Comparison of ENCODE assay signal across 8 cellular contexts in the genomic region with DNA sequence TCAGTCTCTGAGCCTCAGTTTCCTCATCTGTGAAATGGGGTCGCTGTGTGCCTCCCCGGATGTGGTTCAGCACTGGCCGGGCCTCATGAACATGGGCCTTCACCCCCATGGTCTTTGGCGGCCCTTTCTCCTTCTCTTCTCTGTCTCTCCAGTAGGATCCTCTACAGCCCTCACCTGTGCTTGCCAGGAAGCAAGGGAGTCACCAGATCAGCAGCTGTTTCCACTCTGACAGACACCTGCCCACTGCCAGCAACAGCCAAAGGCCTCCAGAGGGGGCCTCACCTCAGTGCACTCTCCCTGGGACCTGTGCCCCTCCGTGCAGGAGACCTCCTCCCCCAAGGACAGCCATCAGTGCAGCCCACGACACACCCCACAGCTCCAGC.
DNase-seq lines count a peak whose midpoint lies in the region; ATAC-seq and FAIRE-seq lines count a peak whose summit lies in the region.
"Had no signal": no experiment of that assay in that cellular context is flagged by ENCODE, and none has a peak within 500 bp of the region (broad histone marks: within the 10 kb centered on the region; RNA-seq: fewer than 3 reads in every experiment).

No MANE protein-coding gene starts in this region.

- H3K36me3 Mint-ChIP-seq in T-helper 2 cell treated with Interferon-gamma antibody and Interleukin-4, amounts not matched to agents 5 μg/mL and 100 μg/mL, for 36 hours (ENCODE audit: low read depth), result no peaks in the 10 kb centered on the region
- H3K36me3 Mint-ChIP-seq in naive thymus-derived CD8-positive, alpha-beta T cell, result no peaks in the 10 kb centered on the region

- H3K27me3 Mint-ChIP-seq in T-helper 2 cell treated with Interferon-gamma antibody and Interleukin-4, amounts not matched to agents 5 μg/mL and 100 μg/mL, for 36 hours (ENCODE audit: low read depth), result peaks cover 7% of the 10 kb centered on the region
- peaks cover 0 to 2% (median 0%) of the 10 kb centered on the region in 5 donors for H3K27me3 Mint-ChIP-seq in naive thymus-derived CD8-positive, alpha-beta T cell

- intact Hi-C loops in sciatic nerve (cut with DNase I), result no loop called here

- no peak for DNase-seq in T-helper 2 cell treated with Interferon-gamma antibody and Interleukin-4, amounts not matched to agents 5 μg/mL and 100 μg/mL, for 36 hours (ENCODE audit: low spot score)
- peak in 1 of 10 donors; percentile 18 for DNase-seq in naive thymus-derived CD8-positive, alpha-beta T cell
- DNase-seq in sciatic nerve (ENCODE audit: low spot score), result no peak
- no peak for DNase-seq in frontal cortex (ENCODE audit: low spot score in 2 of 2)
- DNase-seq: NCI-H226 had no signal

- H3K4me1 Mint-ChIP-seq in T-helper 2 cell treated with Interferon-gamma antibody and Interleukin-4, amounts not matched to agents 5 μg/mL and 100 μg/mL, for 36 hours (ENCODE audit: low read depth), result peaks cover 24% of the 10 kb centered on the region
- H3K4me1 Mint-ChIP-seq in naive thymus-derived CD8-positive, alpha-beta T cell, result peaks cover 35 to 64% (median 49%) of the 10 kb centered on the region in 4 donors

- no peaks in the 10 kb centered on the region for H3K9me3 Mint-ChIP-seq in T-helper 2 cell treated with Interferon-gamma antibody and Interleukin-4, amounts not matched to agents 5 μg/mL and 100 μg/mL, for 36 hours
- H3K9me3 Mint-ChIP-seq in naive thymus-derived CD8-positive, alpha-beta T cell, result no peaks in the 10 kb centered on the region

- FAIRE-seq in frontal cortex (lab: Jason Lieb, UNC), result no peak

- peak overlapping the region; percentile 33 for H3K27ac Mint-ChIP-seq in T-helper 2 cell treated with Interferon-gamma antibody and Interleukin-4, amounts not matched to agents 5 μg/mL and 100 μg/mL, for 36 hours
- H3K27ac Mint-ChIP-seq in naive thymus-derived CD8-positive, alpha-beta T cell, result peak overlapping the region; percentile 89 to 98 (median 96)

- POLR2A ChIA-PET in naive thymus-derived CD8-positive, alpha-beta T cell (lab: Charles Lee), result interaction anchor here (2.8 kb wide), 1 partner anchor 21 kb away, joined by 8 read pairs; no protein-coding TSS in a partner anchor

- peak; percentile 13 for ATAC-seq in GM18868 (IDR thresholded peaks at IDR 0.05; ENCODE audit: unreplicated experiment)
- peak; percentile 18 for ATAC-seq in HG03159 (IDR thresholded peaks at IDR 0.05; ENCODE audit: unreplicated experiment)
- ATAC-seq in naive thymus-derived CD8-positive, alpha-beta T cell, result peak; percentile 6 to 19
- no peak for ATAC-seq in sciatic nerve
- ATAC-seq in GM18498 (IDR thresholded peaks at IDR 0.05; ENCODE audit: unreplicated experiment), result no peak

- peak overlapping the region; percentile 41 for H3K4me3 Mint-ChIP-seq in T-helper 2 cell treated with Interferon-gamma antibody and Interleukin-4, amounts not matched to agents 5 μg/mL and 100 μg/mL, for 36 hours
- peak overlapping the region; percentile 4 to 81 (median 70) for H3K4me3 Mint-ChIP-seq in naive thymus-derived CD8-positive, alpha-beta T cell

Comparison
In these comparisons a context has a peak if more than half of its experiments do, and no peak if none do; other contexts are left out.
1. ATAC-seq: peak in GM18868 (single experiment), HG03159 (single experiment) and naive thymus-derived CD8-positive, alpha-beta T cell (2 of 2); none in sciatic nerve (single experiment) and GM18498 (single experiment).